ENCODE assay signal across 11 cellular contexts in the genomic region with DNA sequence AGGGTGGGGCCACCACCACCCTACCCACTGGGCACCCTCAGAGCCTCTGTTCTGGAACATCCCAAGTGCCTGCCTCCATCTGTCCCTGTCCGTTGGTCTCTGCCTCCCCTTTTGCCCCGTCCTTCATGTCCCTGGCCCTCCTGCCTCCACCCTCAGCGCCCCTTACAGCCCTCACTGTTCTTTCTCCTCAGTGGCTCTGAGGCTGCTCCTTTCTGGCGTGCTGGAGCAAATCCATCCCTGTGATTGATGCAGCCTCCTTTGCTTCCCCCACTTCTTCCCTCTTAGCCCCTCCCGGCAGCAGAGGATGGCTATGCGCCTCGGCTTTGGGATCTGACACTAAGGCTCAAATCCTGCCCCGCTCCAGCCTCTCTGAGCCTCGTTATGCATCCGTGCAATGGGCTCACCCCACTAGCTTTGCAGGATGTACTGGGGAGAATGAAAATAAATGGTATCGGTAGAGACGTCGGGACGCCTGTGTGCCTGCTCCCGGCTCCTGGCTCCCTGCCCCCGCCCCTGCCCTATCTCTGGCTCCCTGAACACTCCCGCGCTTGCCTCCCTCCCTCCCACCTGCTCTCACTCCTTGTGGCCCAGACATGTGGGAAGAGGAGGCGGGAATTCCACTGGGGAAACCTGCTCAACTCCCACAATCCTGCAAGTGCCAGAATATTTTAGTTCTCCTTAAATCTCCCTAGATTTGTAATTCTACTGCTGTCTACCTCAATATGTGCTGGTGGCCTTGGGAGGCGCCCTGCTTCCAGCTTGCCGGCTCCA. TPM values are rescaled to one million over a fixed set of nuclear protein-coding genes. Genes with fewer than 3 reads are reported as not detected.
A peak's percentile ranks its signal among the peaks of the same experiment; 100 is the strongest.
DNase-seq lines count a peak whose midpoint lies in the region; ATAC-seq and TF ChIP-seq lines count a peak whose summit lies in the region.
"Had no signal": no experiment of that assay in that cellular context is flagged by ENCODE, and none has a peak within 500 bp of the region (broad histone marks: within the 10 kb centered on the region; RNA-seq: fewer than 3 reads in every experiment).

No MANE protein-coding gene starts in this region.

- H3K4me3 ChIP-seq in kidney epithelial cell (ENCODE audit: low read depth, low read length) (no peak overlapping the region), uterus (no peak overlapping the region)
- H3K4me3 ChIP-seq: BLaER1 treated with 17β-estradiol and CSF1 and Interleukin-3, amounts not matched to agents 10 nM and 100 nM had no signal

- H3K4me3 Mint-ChIP-seq in brain (peak overlapping the region; percentile 44 to 74 (median 64)), chondrocyte (ENCODE audit: unreplicated experiment) (no peak overlapping the region)
- H3K4me3 Mint-ChIP-seq: central memory CD8-positive, alpha-beta T cell had no signal

- H3K27ac ChIP-seq in uterus: no peak overlapping the region
- H3K27ac ChIP-seq: BLaER1 treated with 17β-estradiol and CSF1 and Interleukin-3, amounts not matched to agents 10 nM and 100 nM had no signal

- H3K27me3 Mint-ChIP-seq in brain (peaks cover 4% of the 10 kb centered on the region), chondrocyte (ENCODE audit: low read depth) (no peaks in the 10 kb centered on the region)

- no peak for TF ChIP-seq POLR2A in uterus (IDR thresholded peaks at IDR 0.05)

- DNase-seq in Right ventricle myocardium superior (no peak), Right ventricle myocardium inferior (ENCODE audit: missing footprints) (no peak), kidney epithelial cell (ENCODE audit: low read depth) (no peak), uterus (peak; percentile 53 to 65), ureter (ENCODE audit: low spot score) (no peak), chondrocyte (ENCODE audit: low spot score) (no peak)
- DNase-seq: KBM-7 had no signal

- H3K27ac Mint-ChIP-seq in brain: peak overlapping the region; percentile 18 to 94 (median 69)
- H3K27ac Mint-ChIP-seq in chondrocyte (ENCODE audit: unreplicated experiment): no peak overlapping the region

- peaks cover 77% of the 10 kb centered on the region for H3K27me3 ChIP-seq in kidney epithelial cell (ENCODE audit: control insufficient read depth, insufficient read depth, low read length)
- no peaks in the 10 kb centered on the region for H3K27me3 ChIP-seq in uterus

- H3K4me1 ChIP-seq in uterus: peaks cover 0 to 9% of the 10 kb centered on the region in 2 donors

- ATAC-seq in Right ventricle myocardium superior (ENCODE audit: poor library complexity): peak; percentile 36
- no peak for ATAC-seq in Right ventricle myocardium inferior
- no peak for ATAC-seq in GM21515 (IDR thresholded peaks at IDR 0.05; ENCODE audit: unreplicated experiment)

- H3K9me3 ChIP-seq in uterus: no peaks in the 10 kb centered on the region
- H3K9me3 ChIP-seq: BLaER1 treated with 17β-estradiol and CSF1 and Interleukin-3, amounts not matched to agents 10 nM and 100 nM had no signal

- H3K36me3 ChIP-seq in kidney epithelial cell (ENCODE audit: control insufficient read depth, insufficient read depth, low read length) (no peaks in the 10 kb centered on the region), uterus (no peaks in the 10 kb centered on the region)
- H3K36me3 ChIP-seq: BLaER1 treated with 17β-estradiol and CSF1 and Interleukin-3, amounts not matched to agents 10 nM and 100 nM had no signal

- no peaks in the 10 kb centered on the region for H3K36me3 Mint-ChIP-seq in brain
- H3K36me3 Mint-ChIP-seq in chondrocyte (ENCODE audit: low read depth): no peaks in the 10 kb centered on the region

- peaks cover 96% of the 10 kb centered on the region for H3K4me1 Mint-ChIP-seq in brain
- H3K4me1 Mint-ChIP-seq in chondrocyte (ENCODE audit: low read depth): peaks cover 51% of the 10 kb centered on the region
- H3K4me1 Mint-ChIP-seq: central memory CD8-positive, alpha-beta T cell had no signal

- TF ChIP-seq CTCF in brain (conservative IDR thresholded peaks at IDR 0.05) (no peak), kidney epithelial cell (IDR thresholded peaks at IDR 0.05; ENCODE audit: insufficient read depth, low read length, poor library complexity, severe bottlenecking) (peak; percentile 43), uterus (IDR thresholded peaks at IDR 0.05) (no peak), chondrocyte (IDR thresholded peaks at IDR 0.05) (no peak)

- intact Hi-C loops in Right ventricle myocardium superior (cut with DNase I) (no loop called here), Right ventricle myocardium inferior (cut with DNase I) (no loop called here), uterus (cut with DNase I; ENCODE audit: low total_unique reads) (no loop called here)

- H3K9me3 Mint-ChIP-seq in brain (no peaks in the 10 kb centered on the region), chondrocyte (ENCODE audit: low read depth) (no peaks in the 10 kb centered on the region)
- H3K9me3 Mint-ChIP-seq: central memory CD8-positive, alpha-beta T cell had no signal

RNA-seq across cellular contexts. Expression of gene VSTM2L, which starts 13.1 kb away (rescaled TPM):
- 17.0 TPM for total RNA-seq in Right ventricle myocardium superior
- 17.7 TPM for total RNA-seq in Right ventricle myocardium inferior
- 46.5 TPM for polyA plus RNA-seq in brain (ENCODE audit: insufficient read depth, low read depth, low replicate concordance)
- total RNA-seq in kidney epithelial cell: 0.46 and 1.6 TPM in 2 replicates
- total RNA-seq in uterus: 1 to 10 TPM in 1 of 4 donors, under 1 TPM in 3; 0.29 to 5.7 (median 0.73) TPM
- total RNA-seq in ureter: 7.1 TPM
- 6.8 to 24.5 TPM (median 7.3 TPM) in 3 replicates for total RNA-seq in chondrocyte

Comparison
In these comparisons a context has a peak if more than half of its experiments do, and no peak if none do; other contexts are left out.
1. DNase-seq: peak in uterus (2 of 2); none in Right ventricle myocardium superior (single experiment), Right ventricle myocardium inferior (single experiment), kidney epithelial cell (single experiment), ureter (single experiment) and chondrocyte (single experiment).